ENCODE assay signal across 8 cellular contexts in genomic region chr2:164388511-164388910, GRCh38.
DNase-seq lines count a peak whose midpoint lies in the region; ATAC-seq and TF ChIP-seq lines count a peak whose summit lies in the region.

No MANE protein-coding gene starts in this region.

- H3K27me3 ChIP-seq in osteoblast (ENCODE audit: insufficient read depth, low read length), result no peaks in the 10 kb centered on the region

- H3K4me3 ChIP-seq in osteoblast (ENCODE audit: insufficient read depth, low read length) (no peak overlapping the region), coronary artery (no peak overlapping the region)

- peak; percentile 86 for ATAC-seq in GM18907 (IDR thresholded peaks at IDR 0.05; ENCODE audit: unreplicated experiment)
- ATAC-seq in HG03108 (IDR thresholded peaks at IDR 0.05; ENCODE audit: unreplicated experiment), result peak; percentile 90

- no peak overlapping the region for H3K27ac ChIP-seq in osteoblast (ENCODE audit: low read depth, low read length)
- H3K27ac ChIP-seq in coronary artery, result no peak overlapping the region

- no peaks in the 10 kb centered on the region for H4K20me1 ChIP-seq in osteoblast (ENCODE audit: insufficient read depth, low read length)

- TF ChIP-seq CTCF in osteoblast (IDR thresholded peaks at IDR 0.05; ENCODE audit: extremely low read depth, low read depth, low read length), result no peak
- TF ChIP-seq CTCF in coronary artery (IDR thresholded peaks at IDR 0.05), result no peak

- peaks cover 9% of the 10 kb centered on the region for H3K4me1 ChIP-seq in osteoblast (ENCODE audit: insufficient read depth, low read length)

- H3K36me3 ChIP-seq in osteoblast (ENCODE audit: insufficient read depth, low read length), result no peaks in the 10 kb centered on the region

- H3K79me2 ChIP-seq in osteoblast (ENCODE audit: insufficient read depth, low read length), result no peaks in the 10 kb centered on the region

- H3K4me2 ChIP-seq in osteoblast (ENCODE audit: insufficient read depth, low read length), result peak overlapping the region; percentile 16

- DNase-seq in amniotic epithelial cell (ENCODE audit: low read depth) (peak; percentile 56), osteoblast (ENCODE audit: insufficient read length, low spot score, missing footprints) (no peak), coronary artery (ENCODE audit: low spot score) (no peak), NCI-H69 (lab: John Stamatoyannopoulos, UW) (no peak), NCI-H128 (lab: John Stamatoyannopoulos, UW; ENCODE audit: unreplicated experiment) (no peak)
- no peak for DNase-seq in activated CD4-positive, alpha-beta T cell treated with anti-CD3 and anti-CD28 coated beads, Interleukin-2, amount 50 U/mL, for 1 hour

- no peaks in the 10 kb centered on the region for H3K9me3 ChIP-seq in osteoblast (ENCODE audit: low read depth, low read length)

- peak overlapping the region; percentile 37 for H2AFZ ChIP-seq in osteoblast (ENCODE audit: low read length)
